ENCODE assay signal across 8 cellular contexts in the genomic region with DNA sequence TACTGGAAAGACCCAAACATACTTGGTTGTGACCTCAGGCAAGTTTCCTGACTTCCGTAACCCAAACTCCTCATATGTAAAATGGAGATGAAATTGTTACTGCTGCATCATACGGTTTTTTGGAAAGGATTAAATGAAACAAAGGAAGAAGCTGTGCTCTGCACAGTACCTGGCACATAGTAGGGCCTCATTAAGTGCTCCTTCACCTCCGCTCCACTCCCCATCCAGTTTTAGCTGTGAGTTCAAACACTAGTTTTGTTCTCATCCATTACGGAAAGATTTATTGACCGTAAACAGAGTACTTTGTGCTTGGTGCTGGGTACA. TPM values are rescaled to one million over a fixed set of nuclear protein-coding genes. Genes with fewer than 3 reads are reported as not detected.
DNase-seq lines count a peak whose midpoint lies in the region; ATAC-seq and TF ChIP-seq lines count a peak whose summit lies in the region.

No MANE protein-coding gene starts in this region.

- peak overlapping the region; percentile 78 for H3K27ac ChIP-seq in duodenal mucosa (ENCODE audit: low read depth, low read length)

- H3K27ac Mint-ChIP-seq in natural killer cell, result peak overlapping the region; percentile 99

- DNase-seq in LNCaP clone FGC (ENCODE audit: low read depth), result no peak
- no peak for DNase-seq in natural killer cell
- DNase-seq in NCI-H345 treated with DMSO at 0.1 percent for 48 hours (lab: John Stamatoyannopoulos, UW; ENCODE audit: unreplicated experiment), result no peak
- DNase-seq in DMS114 treated with DMSO at 0.1 percent for 48 hours (lab: John Stamatoyannopoulos, UW; ENCODE audit: unreplicated experiment), result no peak
- no peak for DNase-seq in MV-4-11 (lab: John Stamatoyannopoulos, UW)
- no peak for DNase-seq in NCI-H2171 treated with DMSO at 0.1 percent for 48 hours (lab: John Stamatoyannopoulos, UW)

- peak overlapping the region; percentile 66 for H3K4me3 ChIP-seq in LNCaP clone FGC (ENCODE audit: low read depth, low read length)
- H3K4me3 ChIP-seq in duodenal mucosa (ENCODE audit: low read depth in 1 of 2, low read length in 2 of 2), result peak overlapping the region; percentile 82 to 97

- intact Hi-C loops in natural killer cell (cut with micrococcal nuclease), result loop anchor here (1.0 to 2.0 kb wide), 3 partner anchors 81 to 361 kb away; no protein-coding TSS in a partner anchor

- H3K9me3 Mint-ChIP-seq in natural killer cell, result no peaks in the 10 kb centered on the region

- H3K4me3 Mint-ChIP-seq in natural killer cell, result peak overlapping the region; percentile 98

- TF ChIP-seq CTCF in LNCaP clone FGC (IDR thresholded peaks at IDR 0.05; ENCODE audit: control insufficient read depth, extremely low read depth, insufficient read depth) (no peak), natural killer cell (IDR thresholded peaks at IDR 0.05) (no peak)

- peaks cover 25 to 33% of the 10 kb centered on the region in 2 donors for H3K4me1 ChIP-seq in duodenal mucosa (ENCODE audit: control insufficient read depth in 1 of 2, insufficient read depth in 2 of 2, low read length in 2 of 2)

- H3K36me3 Mint-ChIP-seq in natural killer cell, result peaks cover 5% of the 10 kb centered on the region

- peaks cover 0 to 9% of the 10 kb centered on the region in 2 donors for H3K36me3 ChIP-seq in duodenal mucosa (ENCODE audit: control insufficient read depth in 1 of 2, insufficient read depth in 2 of 2, low read length in 2 of 2)

- peaks cover 35 to 45% of the 10 kb centered on the region in 2 donors for H3K4me1 Mint-ChIP-seq in natural killer cell

- H3K27me3 Mint-ChIP-seq in natural killer cell (ENCODE audit: low read depth in 2 of 2), result no peaks in the 10 kb centered on the region

- no peaks in the 10 kb centered on the region for H3K9me3 ChIP-seq in duodenal mucosa (ENCODE audit: control insufficient read depth in 1 of 2, low read length in 2 of 2)

- H3K9ac ChIP-seq in duodenal mucosa (ENCODE audit: low read depth in 1 of 2, low read length in 2 of 2), result peak overlapping the region; percentile 91 to 98

- H3K27me3 ChIP-seq in duodenal mucosa (ENCODE audit: control insufficient read depth in 1 of 2, insufficient read depth in 2 of 2, low read length in 2 of 2), result no peaks in the 10 kb centered on the region

- ATAC-seq in GM18517 (IDR thresholded peaks at IDR 0.05; ENCODE audit: unreplicated experiment), result peak; percentile 1
- no peak for ATAC-seq in natural killer cell

RNA-seq across cellular contexts. Expression of gene ICE2, which starts 0.4 kb away (rescaled TPM):
- total RNA-seq in natural killer cell, result 10 to 100 TPM; 21.7 to 36.7 (median 32.9) TPM
